Comparison of ENCODE assay signal across 8 cellular contexts in the genomic region with DNA sequence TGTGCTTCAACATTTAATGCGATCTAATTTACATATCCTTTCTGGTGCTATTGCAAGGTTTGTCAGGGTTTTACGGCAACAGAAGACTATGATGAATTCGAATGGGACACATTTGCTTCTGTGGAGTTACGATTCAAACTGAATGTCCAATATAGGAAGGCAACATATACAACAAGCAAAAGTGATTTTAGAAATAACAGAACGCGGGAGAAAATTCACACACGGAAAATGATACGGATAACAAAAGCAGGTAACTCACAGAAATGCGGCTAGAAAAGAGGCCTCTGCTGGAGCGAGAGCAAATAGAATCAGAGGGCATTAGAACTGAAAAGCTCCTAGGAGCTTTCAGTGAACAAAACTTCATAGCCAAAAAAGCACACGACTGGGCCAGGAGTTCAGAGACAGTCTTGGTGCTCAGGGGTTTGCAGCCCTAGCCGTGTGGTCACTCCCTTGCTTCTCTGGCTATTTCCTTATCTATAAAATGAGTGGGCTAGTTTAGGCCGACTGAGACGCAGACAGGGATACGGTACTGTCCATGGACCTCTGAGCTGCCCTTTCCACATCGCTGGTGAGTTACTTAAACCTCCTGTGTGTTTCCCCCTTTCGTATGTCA. TPM values are rescaled to one million over a fixed set of nuclear protein-coding genes. Genes with fewer than 3 reads are reported as not detected.
DNase-seq lines count a peak whose midpoint lies in the region; ATAC-seq, FAIRE-seq and TF ChIP-seq lines count a peak whose summit lies in the region.

No MANE protein-coding gene starts in this region.

- H3K4me1 Mint-ChIP-seq in activated CD4-positive, alpha-beta memory T cell treated with anti-CD3 and anti-CD28 coated beads, Interleukin-2, amount 10 ng/mL, durations not matched to agents 7 days and 5 days: peaks cover 36% of the 10 kb centered on the region

- H3K9me3 Mint-ChIP-seq in activated CD4-positive, alpha-beta memory T cell treated with anti-CD3 and anti-CD28 coated beads, Interleukin-2, amount 10 ng/mL, durations not matched to agents 7 days and 5 days: no peaks in the 10 kb centered on the region

- peak overlapping the region; percentile 99 for H3K27ac Mint-ChIP-seq in activated CD4-positive, alpha-beta memory T cell treated with anti-CD3 and anti-CD28 coated beads, Interleukin-2, amount 10 ng/mL, durations not matched to agents 7 days and 5 days

- 1 to 5% methylated on average over 17 of the region's 17 CpGs for WGBS in sigmoid colon, 2 donors

- H3K9me3 ChIP-seq in cardiac muscle cell (ENCODE audit: low read depth) (no peaks in the 10 kb centered on the region), sigmoid colon (no peaks in the 10 kb centered on the region)

- H3K4me3 ChIP-seq in cardiac muscle cell (peak overlapping the region; percentile 77), sigmoid colon (peak overlapping the region; percentile 68 to 93 (median 90))

- DNase-seq in DMS 273 (lab: John Stamatoyannopoulos, UW; ENCODE audit: unreplicated experiment): peak; percentile 73
- no peak for DNase-seq in DMS 273 treated with DMSO at 0.1 percent for 48 hours (lab: John Stamatoyannopoulos, UW)
- DNase-seq in HTR-8/SVneo (ENCODE audit: insufficient read length, low spot score): peak; percentile 45
- DNase-seq in activated CD4-positive, alpha-beta memory T cell treated with anti-CD3 and anti-CD28 coated beads, Interleukin-2, amount 10 ng/mL, durations not matched to agents 7 days and 5 days: no peak
- DNase-seq in cardiac muscle cell (ENCODE audit: low read depth in 1 of 2, low spot score in 1 of 2): no peak
- no peak for DNase-seq in sigmoid colon
- no peak for DNase-seq in stimulated activated CD8-positive, alpha-beta memory T cell treated with anti-CD3 and anti-CD28 coated beads, Interleukin-4, amount 100 ng/mL, for 48 hours

- no peaks in the 10 kb centered on the region for H3K27me3 Mint-ChIP-seq in activated CD4-positive, alpha-beta memory T cell treated with anti-CD3 and anti-CD28 coated beads, Interleukin-2, amount 10 ng/mL, durations not matched to agents 7 days and 5 days

- ATAC-seq in GM21515 (IDR thresholded peaks at IDR 0.05; ENCODE audit: unreplicated experiment): peak; percentile 39

- no peak for TF ChIP-seq EP300 in sigmoid colon (IDR thresholded peaks at IDR 0.05)

- no peak for TF ChIP-seq POLR2A in sigmoid colon (IDR thresholded peaks at IDR 0.05)

- TF ChIP-seq CTCF in cardiac muscle cell (IDR thresholded peaks at IDR 0.05; ENCODE audit: low read depth, low read length): no peak
- TF ChIP-seq CTCF in sigmoid colon (IDR thresholded peaks at IDR 0.05): no peak

- H3K36me3 ChIP-seq in cardiac muscle cell: no peaks in the 10 kb centered on the region
- no peaks in the 10 kb centered on the region for H3K36me3 ChIP-seq in sigmoid colon

- H3K27ac ChIP-seq in cardiac muscle cell (peak overlapping the region; percentile 89), sigmoid colon (peak overlapping the region; percentile 93 to 99 (median 97))

- intact Hi-C loops in sigmoid colon (cut with DNase I): loop anchor here (5.0 kb wide), 3 partner anchors 183 to 443 kb away; partner anchors contain the start of gene JAZF1

- no peaks in the 10 kb centered on the region for H3K27me3 ChIP-seq in cardiac muscle cell
- no peaks in the 10 kb centered on the region for H3K27me3 ChIP-seq in sigmoid colon

- peaks cover 10% of the 10 kb centered on the region for H3K36me3 Mint-ChIP-seq in activated CD4-positive, alpha-beta memory T cell treated with anti-CD3 and anti-CD28 coated beads, Interleukin-2, amount 10 ng/mL, durations not matched to agents 7 days and 5 days (ENCODE audit: low read depth)

- FAIRE-seq in HTR-8/SVneo (lab: Jason Lieb, UNC): no peak

- POLR2A ChIA-PET in activated CD4-positive, alpha-beta memory T cell treated with anti-CD3 and anti-CD28 coated beads, Interleukin-2, amount 10 ng/mL, durations not matched to agents 7 days and 5 days (lab: Charles Lee): interaction anchor here (1.0 to 3.7 kb wide), 4 partner anchors 12 to 413 kb away, joined by 3 to 54 read pairs (median 6); partner anchors contain the start of gene HIBADH

- H3K4me3 Mint-ChIP-seq in activated CD4-positive, alpha-beta memory T cell treated with anti-CD3 and anti-CD28 coated beads, Interleukin-2, amount 10 ng/mL, durations not matched to agents 7 days and 5 days: peak overlapping the region; percentile 97

- CTCF ChIA-PET in activated CD4-positive, alpha-beta memory T cell treated with anti-CD3 and anti-CD28 coated beads, Interleukin-2, amount 10 ng/mL, durations not matched to agents 7 days and 5 days (lab: Charles Lee): interaction anchor here (1.0 kb wide), 1 partner anchor 316 kb away, joined by 3 read pairs; no protein-coding TSS in a partner anchor

- H3K4me1 ChIP-seq in cardiac muscle cell (ENCODE audit: low read depth) (peaks cover 10% of the 10 kb centered on the region), sigmoid colon (peaks cover 0 to 41% (median 25%) of the 10 kb centered on the region in 4 donors)

RNA-seq across cellular contexts. Expression of gene TAX1BP1, which starts 0.6 kb away (rescaled TPM):
- total RNA-seq in activated CD4-positive, alpha-beta memory T cell treated with anti-CD3 and anti-CD28 coated beads, Interleukin-2, amount 10 ng/mL, durations not matched to agents 7 days and 5 days: 10 to 100 TPM; 76.5 to 80.0 TPM
- 37.0 and 47.6 TPM in 2 replicates for total RNA-seq in cardiac muscle cell
- polyA plus RNA-seq in cardiac muscle cell: 91.4 and 96.9 TPM in 2 replicates
- total RNA-seq in sigmoid colon: 100 to 1,000 TPM; 109 to 170 (median 138) TPM
- polyA plus RNA-seq in sigmoid colon: 100 to 1,000 TPM in 1 of 3 donors, 10 to 100 TPM in 2; 72.7 to 111 (median 88.9) TPM

Comparison
In these comparisons a context has a peak if more than half of its experiments do, and no peak if none do; other contexts are left out.
1. DNase-seq: peak in DMS 273 (single experiment) and HTR-8/SVneo (single experiment); none in DMS 273 treated with DMSO at 0.1 percent for 48 hours (single experiment), activated CD4-positive, alpha-beta memory T cell treated with anti-CD3 and anti-CD28 coated beads, Interleukin-2, amount 10 ng/mL, durations not matched to agents 7 days and 5 days (single experiment), cardiac muscle cell (0 of 2), sigmoid colon (single experiment) and stimulated activated CD8-positive, alpha-beta memory T cell treated with anti-CD3 and anti-CD28 coated beads, Interleukin-4, amount 100 ng/mL, for 48 hours (single experiment).